In genomic region chr7:5665106-5666025, GRCh38 we compare ENCODE assay signal across 8 cellular contexts.
A peak's percentile ranks its signal among the peaks of the same experiment; 100 is the strongest.
DNase-seq lines count a peak whose midpoint lies in the region; ATAC-seq and TF ChIP-seq lines count a peak whose summit lies in the region.

No MANE protein-coding gene starts in this region.

- CTCF ChIA-PET in CD8-positive, alpha-beta T cell (lab: Charles Lee): interaction anchor here (0.7 to 5.5 kb wide), 30 partner anchors 8 to 823 kb away, joined by 3 to 54 read pairs (median 5); no protein-coding TSS in a partner anchor
- CTCF ChIA-PET in activated CD4-positive, alpha-beta T cell treated with anti-CD3 and anti-CD28 coated beads, Interleukin-2, amount 10 ng/mL, durations not matched to agents 7 days and 5 days (lab: Charles Lee): interaction anchor here (0.6 to 2.6 kb wide), 32 partner anchors 9 to 1637 kb away, joined by 3 to 16 read pairs (median 5); no protein-coding TSS in a partner anchor

- no peaks in the 10 kb centered on the region for H3K9me3 ChIP-seq in CD8-positive, alpha-beta T cell (ENCODE audit: low read length)

- peak; percentile 92 for TF ChIP-seq CTCF in CD8-positive, alpha-beta T cell (IDR thresholded peaks at IDR 0.05)
- peak; percentile 91 for TF ChIP-seq CTCF in HFFc6 (IDR thresholded peaks at IDR 0.05)

- POLR2A ChIA-PET in CD8-positive, alpha-beta T cell (lab: Charles Lee): interaction anchor here (0.5 to 1.8 kb wide), 8 partner anchors 29 to 171 kb away, joined by 3 to 7 read pairs (median 4); no protein-coding TSS in a partner anchor
- POLR2A ChIA-PET in activated CD4-positive, alpha-beta T cell treated with anti-CD3 and anti-CD28 coated beads, Interleukin-2, amount 10 ng/mL, durations not matched to agents 7 days and 5 days (lab: Charles Lee): no interaction called here

- H3K27ac Mint-ChIP-seq in CD8-positive, alpha-beta T cell: no peak overlapping the region
- H3K27ac Mint-ChIP-seq in HFFc6: no peak overlapping the region
- no peak overlapping the region for H3K27ac Mint-ChIP-seq in activated CD4-positive, alpha-beta T cell treated with anti-CD3 and anti-CD28 coated beads, Interleukin-2, amount 10 ng/mL, durations not matched to agents 7 days and 5 days

- H3K27ac ChIP-seq in CD8-positive, alpha-beta T cell (ENCODE audit: low read depth, low read length): no peak overlapping the region

- peaks cover 15% of the 10 kb centered on the region for H3K4me1 ChIP-seq in CD8-positive, alpha-beta T cell (ENCODE audit: insufficient read depth, low read length)

- peak; percentile 25 to 73 (median 54) for DNase-seq in CD8-positive, alpha-beta T cell
- DNase-seq in HFFc6 (peak; percentile 70), NCI-H526 (lab: John Stamatoyannopoulos, UW) (peak; percentile 32 to 74), medulla oblongata (ENCODE audit: extremely low spot score) (peak; percentile 96), mesenteric fat pad (ENCODE audit: low spot score) (no peak)
- peak; percentile 77 for DNase-seq in activated CD4-positive, alpha-beta T cell treated with anti-CD3 and anti-CD28 coated beads, Interleukin-2, amount 10 ng/mL, durations not matched to agents 7 days and 5 days
- peak; percentile 45 for DNase-seq in effector CD4-positive, alpha-beta T cell
- DNase-seq in stimulated activated CD8-positive, alpha-beta memory T cell treated with anti-CD3 and anti-CD28 coated beads, Interleukin-12 subunit alpha, Interleukin-12 subunit beta, amount 100 ng/mL, for 24 hours (ENCODE audit: extremely low read depth): peak; percentile 11

- intact Hi-C loops in CD8-positive, alpha-beta T cell (cut with DNase I, micrococcal nuclease): loop anchor here (1.0 to 5.0 kb wide), 3 partner anchors 39 to 298 kb away; no protein-coding TSS in a partner anchor

- H3K27me3 Mint-ChIP-seq in CD8-positive, alpha-beta T cell (ENCODE audit: low read depth): no peaks in the 10 kb centered on the region
- no peaks in the 10 kb centered on the region for H3K27me3 Mint-ChIP-seq in HFFc6 (ENCODE audit: insufficient read depth)
- no peaks in the 10 kb centered on the region for H3K27me3 Mint-ChIP-seq in activated CD4-positive, alpha-beta T cell treated with anti-CD3 and anti-CD28 coated beads, Interleukin-2, amount 10 ng/mL, durations not matched to agents 7 days and 5 days

- H3K4me3 ChIP-seq in CD8-positive, alpha-beta T cell (ENCODE audit: low read depth, low read length): no peak overlapping the region

- H3K36me3 ChIP-seq in CD8-positive, alpha-beta T cell (ENCODE audit: insufficient read depth, low read length): peaks cover 20% of the 10 kb centered on the region

- no peaks in the 10 kb centered on the region for H3K9me3 Mint-ChIP-seq in CD8-positive, alpha-beta T cell
- H3K9me3 Mint-ChIP-seq in HFFc6: no peaks in the 10 kb centered on the region
- H3K9me3 Mint-ChIP-seq in activated CD4-positive, alpha-beta T cell treated with anti-CD3 and anti-CD28 coated beads, Interleukin-2, amount 10 ng/mL, durations not matched to agents 7 days and 5 days: no peaks in the 10 kb centered on the region

- H3K4me3 Mint-ChIP-seq in CD8-positive, alpha-beta T cell: no peak overlapping the region
- H3K4me3 Mint-ChIP-seq in HFFc6: no peak overlapping the region
- H3K4me3 Mint-ChIP-seq in activated CD4-positive, alpha-beta T cell treated with anti-CD3 and anti-CD28 coated beads, Interleukin-2, amount 10 ng/mL, durations not matched to agents 7 days and 5 days: no peak overlapping the region

- ATAC-seq in CD8-positive, alpha-beta T cell: peak; percentile 80

- H3K36me3 Mint-ChIP-seq in CD8-positive, alpha-beta T cell: peaks cover 52% of the 10 kb centered on the region
- no peaks in the 10 kb centered on the region for H3K36me3 Mint-ChIP-seq in HFFc6 (ENCODE audit: low read depth)
- peaks cover 10% of the 10 kb centered on the region for H3K36me3 Mint-ChIP-seq in activated CD4-positive, alpha-beta T cell treated with anti-CD3 and anti-CD28 coated beads, Interleukin-2, amount 10 ng/mL, durations not matched to agents 7 days and 5 days (ENCODE audit: low read depth)

- no peaks in the 10 kb centered on the region for H3K27me3 ChIP-seq in CD8-positive, alpha-beta T cell (ENCODE audit: insufficient read depth, low read length)

- peaks cover 24% of the 10 kb centered on the region for H3K4me1 Mint-ChIP-seq in CD8-positive, alpha-beta T cell (ENCODE audit: low read depth)
- peaks cover 11% of the 10 kb centered on the region for H3K4me1 Mint-ChIP-seq in HFFc6 (ENCODE audit: low read depth)
- peaks cover 22% of the 10 kb centered on the region for H3K4me1 Mint-ChIP-seq in activated CD4-positive, alpha-beta T cell treated with anti-CD3 and anti-CD28 coated beads, Interleukin-2, amount 10 ng/mL, durations not matched to agents 7 days and 5 days
